9 cellular contexts compared by ENCODE assay signal in genomic region chr20:57394087-57395082, GRCh38.
DNase-seq lines count a peak whose midpoint lies in the region; ATAC-seq, FAIRE-seq and TF ChIP-seq lines count a peak whose summit lies in the region.
"Had no signal": no experiment of that assay in that cellular context is flagged by ENCODE, and none has a peak within 500 bp of the region (broad histone marks: within the 10 kb centered on the region; RNA-seq: fewer than 3 reads in every experiment).

No MANE protein-coding gene starts in this region.

- peak overlapping the region; percentile 86 to 100 (median 98) for H3K9ac ChIP-seq in BLaER1 treated with 17β-estradiol and CSF1 and Interleukin-3, amounts not matched to agents 10 nM and 100 nM

- peak overlapping the region; percentile 11 to 99 (median 96); a peak in 20 of 22 replicates for H3K27ac ChIP-seq in BLaER1 treated with 17β-estradiol and CSF1 and Interleukin-3, amounts not matched to agents 10 nM and 100 nM
- peak overlapping the region; percentile 94 for H3K27ac ChIP-seq in effector memory CD4-positive, alpha-beta T cell (ENCODE audit: insufficient read depth, low read length, poor library complexity, severe bottlenecking)

- H3K27ac Mint-ChIP-seq in nephron progenitor cell, result no peak overlapping the region

- ATAC-seq in HG03432 (IDR thresholded peaks at IDR 0.05; ENCODE audit: unreplicated experiment), result no peak

- peaks cover 46 to 75% (median 74%) of the 10 kb centered on the region in 11 experiments for H3K36me3 ChIP-seq in BLaER1 treated with 17β-estradiol and CSF1 and Interleukin-3, amounts not matched to agents 10 nM and 100 nM
- H3K36me3 ChIP-seq in effector memory CD4-positive, alpha-beta T cell (ENCODE audit: control insufficient read depth, insufficient read depth, low read length), result peaks cover 39% of the 10 kb centered on the region

- H3K4me1 Mint-ChIP-seq in nephron progenitor cell, result peaks cover 84% of the 10 kb centered on the region

- peak overlapping the region; percentile 82 to 100 (median 95) for H3K4me3 ChIP-seq in BLaER1 treated with 17β-estradiol and CSF1 and Interleukin-3, amounts not matched to agents 10 nM and 100 nM
- peak overlapping the region; percentile 74 for H3K4me3 ChIP-seq in NB4 (ENCODE audit: low read depth, low read length)
- peak overlapping the region; percentile 85 for H3K4me3 ChIP-seq in effector memory CD4-positive, alpha-beta T cell (ENCODE audit: insufficient read depth, low read depth, low read length, poor library complexity, severe bottlenecking)

- peaks cover 0 to 11% (median 0%) of the 10 kb centered on the region in 11 experiments; a peak in 6 of 22 replicates for H3K9me3 ChIP-seq in BLaER1 treated with 17β-estradiol and CSF1 and Interleukin-3, amounts not matched to agents 10 nM and 100 nM (replicated peaks in 1 of 11)
- H3K9me3 ChIP-seq in effector memory CD4-positive, alpha-beta T cell (ENCODE audit: control insufficient read depth, low read length), result no peaks in the 10 kb centered on the region

- H3K36me3 Mint-ChIP-seq in nephron progenitor cell (ENCODE audit: low read depth), result peaks cover 45% of the 10 kb centered on the region

- TF ChIP-seq POLR2A in NB4 (IDR thresholded peaks at IDR 0.05; ENCODE audit: extremely low read depth, insufficient read length), result no peak

- no peak for FAIRE-seq in D721Med (lab: Jason Lieb, UNC)

- H3K27me3 ChIP-seq in BLaER1 treated with 17β-estradiol and CSF1 and Interleukin-3, amounts not matched to agents 10 nM and 100 nM, result no peaks in the 10 kb centered on the region
- H3K27me3 ChIP-seq in effector memory CD4-positive, alpha-beta T cell (replicated peaks; ENCODE audit: control insufficient read depth, insufficient read depth, low read length, poor library complexity, severe bottlenecking), result no peaks in the 10 kb centered on the region

- peaks cover 72 to 81% (median 80%) of the 10 kb centered on the region in 11 experiments for H4K20me1 ChIP-seq in BLaER1 treated with 17β-estradiol and CSF1 and Interleukin-3, amounts not matched to agents 10 nM and 100 nM

- peak overlapping the region; percentile 92 for H3K4me3 Mint-ChIP-seq in nephron progenitor cell

- H3K4me1 ChIP-seq in BLaER1 treated with 17β-estradiol and CSF1 and Interleukin-3, amounts not matched to agents 10 nM and 100 nM, result peaks cover 75 to 82% (median 79%) of the 10 kb centered on the region in 10 experiments
- peaks cover 81% of the 10 kb centered on the region for H3K4me1 ChIP-seq in effector memory CD4-positive, alpha-beta T cell (ENCODE audit: control insufficient read depth, insufficient read depth, low read length, poor library complexity, severe bottlenecking)

- peaks cover 3% of the 10 kb centered on the region for H3K27me3 Mint-ChIP-seq in nephron progenitor cell (ENCODE audit: low read depth, poor library complexity)

- TF ChIP-seq CTCF in NB4 (IDR thresholded peaks at IDR 0.05; ENCODE audit: low read depth, low read length) (no peak), nephron progenitor cell (IDR thresholded peaks at IDR 0.05) (no peak), D721Med (IDR thresholded peaks at IDR 0.05; ENCODE audit: insufficient read depth, missing control alignments) (no peak)

- H3K9me3 Mint-ChIP-seq in nephron progenitor cell, result no peaks in the 10 kb centered on the region

- DNase-seq in NB4 (ENCODE audit: low read depth), result no peak
- no peak for DNase-seq in effector memory CD4-positive, alpha-beta T cell
- no peak for DNase-seq in nephron progenitor cell
- DNase-seq in amniotic stem cell (lab: John Stamatoyannopoulos, UW), result no peak
- no peak for DNase-seq in stimulated activated CD4-positive, alpha-beta T cell treated with anti-CD3 and anti-CD28 coated beads, Interleukin-1b, Interleukin-23, amount 100 ng/mL, for 48 hours
- no peak for DNase-seq in D721Med (ENCODE audit: insufficient read length, low spot score)
- DNase-seq: NCI-H187 treated with DMSO at 0.1 percent for 48 hours had no signal

- H3K4me2 ChIP-seq in BLaER1 treated with 17β-estradiol and CSF1 and Interleukin-3, amounts not matched to agents 10 nM and 100 nM, result peak overlapping the region; percentile 95 to 100 (median 99)
